In genomic region chr16:6081320-6081976, GRCh38 we compare ENCODE assay signal across 8 cellular contexts.
DNase-seq lines count a peak whose midpoint lies in the region; ATAC-seq and TF ChIP-seq lines count a peak whose summit lies in the region.

No MANE protein-coding gene starts in this region.

- H3K27me3 Mint-ChIP-seq in stimulated activated naive CD8-positive, alpha-beta T cell treated with anti-CD3 and anti-CD28 coated beads, Interleukin-15, amount 100 ng/mL, for 72 hours, result peaks cover 6% of the 10 kb centered on the region

- H3K4me1 ChIP-seq in DOHH2 (ENCODE audit: control insufficient read depth, low read length) (no peaks in the 10 kb centered on the region), foreskin keratinocyte (no peaks in the 10 kb centered on the region), tibial artery (no peaks in the 10 kb centered on the region)

- H3K27ac Mint-ChIP-seq in stimulated activated naive CD8-positive, alpha-beta T cell treated with anti-CD3 and anti-CD28 coated beads, Interleukin-15, amount 100 ng/mL, for 72 hours, result no peak overlapping the region

- TF ChIP-seq CTCF in DOHH2 (IDR thresholded peaks at IDR 0.05; ENCODE audit: low read depth, low read length, poor library complexity, severe bottlenecking) (peak; percentile 74), HFF-Myc (IDR thresholded peaks at IDR 0.05; ENCODE audit: low read depth, low read length, missing control alignments) (peak; percentile 55), foreskin keratinocyte (conservative IDR thresholded peaks at IDR 0.05) (peak; percentile 72), tibial artery (IDR thresholded peaks at IDR 0.05) (no peak)

- no peaks in the 10 kb centered on the region for H4K20me1 ChIP-seq in DOHH2 (ENCODE audit: control insufficient read depth, insufficient read depth, low read depth, low read length)

- ATAC-seq in foreskin keratinocyte (peak; percentile 37), GM18909 (IDR thresholded peaks at IDR 0.05; ENCODE audit: poor library complexity, unreplicated experiment) (no peak)
- ATAC-seq in stimulated activated naive CD8-positive, alpha-beta T cell treated with anti-CD3 and anti-CD28 coated beads, Interleukin-15, amount 100 ng/mL, for 72 hours, result no peak

- H3K4me1 Mint-ChIP-seq in stimulated activated naive CD8-positive, alpha-beta T cell treated with anti-CD3 and anti-CD28 coated beads, Interleukin-15, amount 100 ng/mL, for 72 hours, result no peaks in the 10 kb centered on the region

- intact Hi-C loops in tibial artery (cut with DNase I; ENCODE audit: low total_unique reads), result no loop called here

- H3K9me2 ChIP-seq in DOHH2 (replicated peaks; ENCODE audit: control insufficient read depth, low read length), result no peaks in the 10 kb centered on the region

- H3K27ac ChIP-seq in DOHH2 (ENCODE audit: low read depth, low read length) (no peak overlapping the region), foreskin keratinocyte (no peak overlapping the region), tibial artery (no peak overlapping the region)

- H3K4me3 ChIP-seq in DOHH2 (ENCODE audit: low read length) (no peak overlapping the region), HFF-Myc (replicated peaks; ENCODE audit: low read depth, low read length) (no peak overlapping the region), tibial artery (no peak overlapping the region)

- H3K27me3 ChIP-seq in DOHH2 (ENCODE audit: control insufficient read depth, low read length) (no peaks in the 10 kb centered on the region), foreskin keratinocyte (no peaks in the 10 kb centered on the region), tibial artery (no peaks in the 10 kb centered on the region)

- H3F3A ChIP-seq in DOHH2 (ENCODE audit: control insufficient read depth, insufficient read depth), result no peaks in the 10 kb centered on the region

- H3K36me3 ChIP-seq in DOHH2 (ENCODE audit: control insufficient read depth, low read length) (no peaks in the 10 kb centered on the region), tibial artery (no peaks in the 10 kb centered on the region)

- H3K4me2 ChIP-seq in DOHH2 (ENCODE audit: low read length), result no peak overlapping the region

- peaks cover 0 to 15% of the 10 kb centered on the region in 2 donors for H3K9me3 Mint-ChIP-seq in stimulated activated naive CD8-positive, alpha-beta T cell treated with anti-CD3 and anti-CD28 coated beads, Interleukin-15, amount 100 ng/mL, for 72 hours

- H3K79me2 ChIP-seq in DOHH2 (ENCODE audit: control insufficient read depth, low read length), result no peaks in the 10 kb centered on the region

- no peak for DNase-seq in HFF-Myc (ENCODE audit: extremely low read depth, low read depth)
- peak; percentile 48 for DNase-seq in SK-MEL-5 (ENCODE audit: low read depth, low spot score)
- peak in 1 of 2 donors; percentile 28 for DNase-seq in foreskin keratinocyte
- peak; percentile 0 to 13 for DNase-seq in stimulated activated naive CD8-positive, alpha-beta T cell treated with anti-CD3 and anti-CD28 coated beads, Interleukin-15, amount 100 ng/mL, for 72 hours
- DNase-seq in tibial artery, result no peak
- DNase-seq in activated T-cell treated with anti-CD3 and anti-CD28 coated beads, Interleukin-2, amount 50 U/mL, for 1 hour, result no peak

- H3K9me3 ChIP-seq in DOHH2 (ENCODE audit: control insufficient read depth, insufficient read depth, low read length) (no peaks in the 10 kb centered on the region), tibial artery (peaks cover 0 to 3% (median 0%) of the 10 kb centered on the region in 3 donors)

- in situ Hi-C loops in SK-MEL-5 (cut with HindIII; ENCODE audit: low pct_unique_long_range_greater_than_20kb, low sequenced_read_pairs), result no loop called here

- no peak overlapping the region for H3K4me3 Mint-ChIP-seq in stimulated activated naive CD8-positive, alpha-beta T cell treated with anti-CD3 and anti-CD28 coated beads, Interleukin-15, amount 100 ng/mL, for 72 hours

Comparison
In these comparisons a context has a peak if more than half of its experiments do, and no peak if none do; other contexts are left out.
1. CTCF ChIP-seq: peak in DOHH2 (single experiment), HFF-Myc (single experiment) and foreskin keratinocyte (single experiment); none in tibial artery (0 of 2).
2. DNase-seq: peak in SK-MEL-5 (single experiment) and stimulated activated naive CD8-positive, alpha-beta T cell treated with anti-CD3 and anti-CD28 coated beads, Interleukin-15, amount 100 ng/mL, for 72 hours (2 of 2); none in HFF-Myc (single experiment), tibial artery (0 of 2) and activated T-cell treated with anti-CD3 and anti-CD28 coated beads, Interleukin-2, amount 50 U/mL, for 1 hour (single experiment).